In genomic region chr5:56155992-56156584, GRCh38 we compare ENCODE assay signal across 9 cellular contexts.
DNase-seq lines count a peak whose midpoint lies in the region; ATAC-seq and TF ChIP-seq lines count a peak whose summit lies in the region.
"Had no signal": no experiment of that assay in that cellular context is flagged by ENCODE, and none has a peak within 500 bp of the region (broad histone marks: within the 10 kb centered on the region; RNA-seq: fewer than 3 reads in every experiment).

No MANE protein-coding gene starts in this region.

- peak overlapping the region; percentile 88 for H3K27ac Mint-ChIP-seq in activated CD4-positive, alpha-beta T cell treated with anti-CD3 and anti-CD28 coated beads for 36 hours
- peak overlapping the region; percentile 91 for H3K27ac Mint-ChIP-seq in dendritic cell treated with granulocyte-macrophage colony-stimulating factor and Interleukin-4, amounts not matched to agents 40 ng/mL and 50 ng/mL, for 4 days
- no peak overlapping the region for H3K27ac Mint-ChIP-seq in stimulated activated memory B cell treated with anti-CD40 and anti-IgM and Interleukin-4, amounts not matched to agents 10 μg/mL and 1 μg/mL and 100 μg/mL, for 72 hours

- H3K9me3 Mint-ChIP-seq in activated CD4-positive, alpha-beta T cell treated with anti-CD3 and anti-CD28 coated beads for 36 hours (ENCODE audit: low read depth) = no peaks in the 10 kb centered on the region
- H3K9me3 Mint-ChIP-seq in dendritic cell treated with granulocyte-macrophage colony-stimulating factor and Interleukin-4, amounts not matched to agents 40 ng/mL and 50 ng/mL, for 4 days = no peaks in the 10 kb centered on the region
- H3K9me3 Mint-ChIP-seq in stimulated activated memory B cell treated with anti-CD40 and anti-IgM and Interleukin-4, amounts not matched to agents 10 μg/mL and 1 μg/mL and 100 μg/mL, for 72 hours = no peaks in the 10 kb centered on the region
- H3K9me3 Mint-ChIP-seq: immature natural killer cell had no signal

- peak overlapping the region in 1 of 2 donors; percentile 10 for H3K27ac ChIP-seq in uterus

- H3K4me3 Mint-ChIP-seq in activated CD4-positive, alpha-beta T cell treated with anti-CD3 and anti-CD28 coated beads for 36 hours = no peak overlapping the region
- peak overlapping the region; percentile 30 for H3K4me3 Mint-ChIP-seq in dendritic cell treated with granulocyte-macrophage colony-stimulating factor and Interleukin-4, amounts not matched to agents 40 ng/mL and 50 ng/mL, for 4 days
- H3K4me3 Mint-ChIP-seq in stimulated activated memory B cell treated with anti-CD40 and anti-IgM and Interleukin-4, amounts not matched to agents 10 μg/mL and 1 μg/mL and 100 μg/mL, for 72 hours = no peak overlapping the region
- H3K4me3 Mint-ChIP-seq: immature natural killer cell had no signal

- POLR2A ChIA-PET in activated CD4-positive, alpha-beta T cell treated with anti-CD3 and anti-CD28 coated beads for 36 hours (lab: Charles Lee) = interaction anchor here (0.6 kb wide), 1 partner anchor 59 kb away, joined by 3 read pairs; no protein-coding TSS in a partner anchor

- no peaks in the 10 kb centered on the region for H3K9me3 ChIP-seq in uterus

- intact Hi-C loops in activated CD4-positive, alpha-beta T cell treated with anti-CD3 and anti-CD28 coated beads for 36 hours (cut with DNase I, micrococcal nuclease) = loop anchor here in 1 of 2 experiments (1.0 kb wide), 1 partner anchor 8 kb away; no protein-coding TSS in a partner anchor
- intact Hi-C loops in dendritic cell treated with granulocyte-macrophage colony-stimulating factor and Interleukin-4, amounts not matched to agents 40 ng/mL and 50 ng/mL, for 4 days (cut with micrococcal nuclease) = loop anchor here (5.0 kb wide), 1 partner anchor 36 kb away; no protein-coding TSS in a partner anchor
- intact Hi-C loops in uterus (cut with DNase I; ENCODE audit: low total_unique reads) = no loop called here

- H3K4me3 ChIP-seq in uterus = no peak overlapping the region

- ATAC-seq in activated CD4-positive, alpha-beta T cell treated with anti-CD3 and anti-CD28 coated beads for 36 hours = no peak
- peak; percentile 10 for ATAC-seq in HG03460 (IDR thresholded peaks at IDR 0.05; ENCODE audit: unreplicated experiment)
- ATAC-seq in stimulated activated memory B cell treated with anti-CD40 and anti-IgM and Interleukin-4, amounts not matched to agents 10 μg/mL and 1 μg/mL and 100 μg/mL, for 72 hours = peak; percentile 52

- peaks cover 82% of the 10 kb centered on the region for H3K4me1 Mint-ChIP-seq in activated CD4-positive, alpha-beta T cell treated with anti-CD3 and anti-CD28 coated beads for 36 hours
- H3K4me1 Mint-ChIP-seq in dendritic cell treated with granulocyte-macrophage colony-stimulating factor and Interleukin-4, amounts not matched to agents 40 ng/mL and 50 ng/mL, for 4 days (ENCODE audit: low read depth) = peaks cover 84% of the 10 kb centered on the region
- H3K4me1 Mint-ChIP-seq in stimulated activated memory B cell treated with anti-CD40 and anti-IgM and Interleukin-4, amounts not matched to agents 10 μg/mL and 1 μg/mL and 100 μg/mL, for 72 hours = peaks cover 14% of the 10 kb centered on the region

- no peaks in the 10 kb centered on the region for H3K27me3 ChIP-seq in uterus

- CTCF ChIA-PET in activated CD4-positive, alpha-beta T cell treated with anti-CD3 and anti-CD28 coated beads for 36 hours (lab: Charles Lee) = interaction anchor here (0.6 to 1.2 kb wide), 3 partner anchors 8 to 12 kb away, joined by 3 read pairs; no protein-coding TSS in a partner anchor

- DNase-seq in activated CD4-positive, alpha-beta T cell treated with anti-CD3 and anti-CD28 coated beads for 36 hours = no peak
- no peak for DNase-seq in activated CD4-positive, alpha-beta T cell treated with anti-CD3 and anti-CD28 coated beads for 4 hours
- DNase-seq in uterus (no peak), superior temporal gyrus (ENCODE audit: extremely low spot score) (no peak), RKO (ENCODE audit: low spot score) (no peak)

- no peaks in the 10 kb centered on the region for H3K27me3 Mint-ChIP-seq in activated CD4-positive, alpha-beta T cell treated with anti-CD3 and anti-CD28 coated beads for 36 hours
- no peaks in the 10 kb centered on the region for H3K27me3 Mint-ChIP-seq in dendritic cell treated with granulocyte-macrophage colony-stimulating factor and Interleukin-4, amounts not matched to agents 40 ng/mL and 50 ng/mL, for 4 days
- no peaks in the 10 kb centered on the region for H3K27me3 Mint-ChIP-seq in stimulated activated memory B cell treated with anti-CD40 and anti-IgM and Interleukin-4, amounts not matched to agents 10 μg/mL and 1 μg/mL and 100 μg/mL, for 72 hours

- no peak for TF ChIP-seq CTCF in uterus (IDR thresholded peaks at IDR 0.05)

- H3K4me1 ChIP-seq in uterus = no peaks in the 10 kb centered on the region

- no peak for TF ChIP-seq POLR2A in uterus (IDR thresholded peaks at IDR 0.05)

- H3K36me3 ChIP-seq in uterus = no peaks in the 10 kb centered on the region

- peaks cover 2% of the 10 kb centered on the region for H3K36me3 Mint-ChIP-seq in activated CD4-positive, alpha-beta T cell treated with anti-CD3 and anti-CD28 coated beads for 36 hours (ENCODE audit: low read depth)
- H3K36me3 Mint-ChIP-seq in dendritic cell treated with granulocyte-macrophage colony-stimulating factor and Interleukin-4, amounts not matched to agents 40 ng/mL and 50 ng/mL, for 4 days (ENCODE audit: low read depth) = no peaks in the 10 kb centered on the region
- no peaks in the 10 kb centered on the region for H3K36me3 Mint-ChIP-seq in stimulated activated memory B cell treated with anti-CD40 and anti-IgM and Interleukin-4, amounts not matched to agents 10 μg/mL and 1 μg/mL and 100 μg/mL, for 72 hours
- H3K36me3 Mint-ChIP-seq: immature natural killer cell had no signal
